ENCODE assay signal across 16 cellular contexts in the genomic region with DNA sequence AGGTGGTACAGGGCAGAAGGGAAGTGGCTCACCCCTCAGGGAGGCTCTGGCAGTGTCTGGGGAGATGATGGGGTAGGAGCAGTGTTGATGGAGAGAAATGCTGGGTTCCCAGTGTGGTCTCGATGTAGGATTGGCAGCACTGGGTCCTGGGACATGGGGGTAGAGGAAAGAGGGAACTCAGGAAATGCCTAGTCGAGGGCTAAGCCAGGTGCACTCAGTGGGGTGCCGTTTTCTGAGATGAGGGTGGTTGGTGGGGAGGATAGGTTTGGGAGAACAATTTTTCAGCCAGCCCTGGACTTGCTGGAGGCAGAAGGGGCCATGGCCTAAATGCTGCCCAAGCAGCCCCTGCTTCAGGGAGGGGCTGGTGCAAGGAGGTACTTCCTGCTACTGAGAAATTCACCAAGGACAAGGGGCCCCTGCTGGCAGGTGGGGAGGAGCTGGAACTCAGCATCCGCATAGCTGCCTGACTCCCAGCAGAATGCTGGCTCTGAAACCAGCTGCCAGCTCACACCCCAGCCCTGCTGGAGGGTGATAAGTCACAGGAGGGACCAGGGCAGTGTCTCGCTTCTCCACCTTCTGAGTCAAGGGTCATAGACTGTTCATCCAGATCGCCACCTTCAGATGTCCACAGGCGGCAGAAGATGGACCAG. TPM values are rescaled to one million over a fixed set of nuclear protein-coding genes. Genes with fewer than 3 reads are reported as not detected.
DNase-seq lines count a peak whose midpoint lies in the region; ATAC-seq and TF ChIP-seq lines count a peak whose summit lies in the region.
"Had no signal": no experiment of that assay in that cellular context is flagged by ENCODE, and none has a peak within 500 bp of the region (broad histone marks: within the 10 kb centered on the region; RNA-seq: fewer than 3 reads in every experiment).

No MANE protein-coding gene starts in this region.

- intact Hi-C loops in uterus (cut with DNase I; ENCODE audit: low total_unique reads): no loop called here

- no peaks in the 10 kb centered on the region for H3K9me3 Mint-ChIP-seq in activated naive CD4-positive, alpha-beta T cell treated with anti-CD3 and anti-CD28 coated beads, Interleukin-2, amount 50 U/mL, for 24 hours
- no peaks in the 10 kb centered on the region for H3K9me3 Mint-ChIP-seq in activated T-helper 17 cell treated with anti-CD3 and anti-CD28 coated beads, Interleukin-2, amount 50 U/mL, for 72 hours
- H3K9me3 Mint-ChIP-seq in stimulated activated memory B cell treated with anti-CD40 and anti-IgM and Interleukin-4, amounts not matched to agents 10 μg/mL and 1 μg/mL and 100 μg/mL, for 72 hours: no peaks in the 10 kb centered on the region
- H3K9me3 Mint-ChIP-seq: stimulated activated naive CD8-positive, alpha-beta T cell treated with anti-CD3 and anti-CD28 coated beads, Interleukin-15, Interleukin-2, amounts not matched to agents 100 ng/mL and 50 ng/mL, for 24 hours had no signal

- ATAC-seq in activated T-helper 17 cell treated with anti-CD3 and anti-CD28 coated beads, Interleukin-2, amount 50 U/mL, for 72 hours (replicated peaks): no peak
- peak; percentile 27 for ATAC-seq in stimulated activated memory B cell treated with anti-CD40 and anti-IgM and Interleukin-4, amounts not matched to agents 10 μg/mL and 1 μg/mL and 100 μg/mL, for 72 hours
- ATAC-seq: left lung had no signal

- no peak overlapping the region for H3K4me3 ChIP-seq in uterus
- H3K4me3 ChIP-seq: left lung, prostate gland, spleen, vagina had no signal

- H3K27ac ChIP-seq in uterus: no peak overlapping the region
- H3K27ac ChIP-seq: left lung, prostate gland, spleen, vagina had no signal

- TF ChIP-seq CTCF in uterus (IDR thresholded peaks at IDR 0.05): no peak

- no peak for TF ChIP-seq POLR2A in uterus (IDR thresholded peaks at IDR 0.05)

- H3K4me1 Mint-ChIP-seq in activated naive CD4-positive, alpha-beta T cell treated with anti-CD3 and anti-CD28 coated beads, Interleukin-2, amount 50 U/mL, for 24 hours: peaks cover 4% of the 10 kb centered on the region
- H3K4me1 Mint-ChIP-seq in activated T-helper 17 cell treated with anti-CD3 and anti-CD28 coated beads, Interleukin-2, amount 50 U/mL, for 72 hours: peaks cover 4% of the 10 kb centered on the region
- H3K4me1 Mint-ChIP-seq in stimulated activated memory B cell treated with anti-CD40 and anti-IgM and Interleukin-4, amounts not matched to agents 10 μg/mL and 1 μg/mL and 100 μg/mL, for 72 hours: peaks cover 5% of the 10 kb centered on the region

- no peak overlapping the region for H3K4me3 Mint-ChIP-seq in activated naive CD4-positive, alpha-beta T cell treated with anti-CD3 and anti-CD28 coated beads, Interleukin-2, amount 50 U/mL, for 24 hours
- no peak overlapping the region for H3K4me3 Mint-ChIP-seq in activated T-helper 17 cell treated with anti-CD3 and anti-CD28 coated beads, Interleukin-2, amount 50 U/mL, for 72 hours
- H3K4me3 Mint-ChIP-seq in stimulated activated memory B cell treated with anti-CD40 and anti-IgM and Interleukin-4, amounts not matched to agents 10 μg/mL and 1 μg/mL and 100 μg/mL, for 72 hours: no peak overlapping the region
- H3K4me3 Mint-ChIP-seq: activated naive CD8-positive, alpha-beta T cell; stimulated activated naive CD8-positive, alpha-beta T cell treated with anti-CD3 and anti-CD28 coated beads, Interleukin-15, Interleukin-2, amounts not matched to agents 100 ng/mL and 50 ng/mL, for 24 hours had no signal

- H3K27me3 Mint-ChIP-seq in activated naive CD4-positive, alpha-beta T cell treated with anti-CD3 and anti-CD28 coated beads, Interleukin-2, amount 50 U/mL, for 24 hours: no peaks in the 10 kb centered on the region
- H3K27me3 Mint-ChIP-seq in activated T-helper 17 cell treated with anti-CD3 and anti-CD28 coated beads, Interleukin-2, amount 50 U/mL, for 72 hours: no peaks in the 10 kb centered on the region
- H3K27me3 Mint-ChIP-seq in stimulated activated memory B cell treated with anti-CD40 and anti-IgM and Interleukin-4, amounts not matched to agents 10 μg/mL and 1 μg/mL and 100 μg/mL, for 72 hours: no peaks in the 10 kb centered on the region
- H3K27me3 Mint-ChIP-seq: activated naive CD8-positive, alpha-beta T cell; stimulated activated naive CD8-positive, alpha-beta T cell treated with anti-CD3 and anti-CD28 coated beads, Interleukin-15, Interleukin-2, amounts not matched to agents 100 ng/mL and 50 ng/mL, for 24 hours had no signal

- no peaks in the 10 kb centered on the region for H3K27me3 ChIP-seq in uterus
- H3K27me3 ChIP-seq: left lung, spleen, vagina had no signal

- H3K4me1 ChIP-seq in uterus: no peaks in the 10 kb centered on the region
- H3K4me1 ChIP-seq: prostate gland had no signal

- no peaks in the 10 kb centered on the region for H3K36me3 ChIP-seq in uterus
- H3K36me3 ChIP-seq: prostate gland, vagina had no signal

- H3K27ac Mint-ChIP-seq in activated naive CD4-positive, alpha-beta T cell treated with anti-CD3 and anti-CD28 coated beads, Interleukin-2, amount 50 U/mL, for 24 hours: peak overlapping the region; percentile 37
- peak overlapping the region; percentile 1 for H3K27ac Mint-ChIP-seq in activated T-helper 17 cell treated with anti-CD3 and anti-CD28 coated beads, Interleukin-2, amount 50 U/mL, for 72 hours
- no peak overlapping the region for H3K27ac Mint-ChIP-seq in stimulated activated memory B cell treated with anti-CD40 and anti-IgM and Interleukin-4, amounts not matched to agents 10 μg/mL and 1 μg/mL and 100 μg/mL, for 72 hours
- H3K27ac Mint-ChIP-seq: activated naive CD8-positive, alpha-beta T cell; stimulated activated naive CD8-positive, alpha-beta T cell treated with anti-CD3 and anti-CD28 coated beads, Interleukin-15, Interleukin-2, amounts not matched to agents 100 ng/mL and 50 ng/mL, for 24 hours had no signal

- DNase-seq in activated naive CD4-positive, alpha-beta T cell treated with anti-CD3 and anti-CD28 coated beads, Interleukin-2, amount 50 U/mL, for 16 hours: no peak
- no peak for DNase-seq in NCI-H1930 (lab: John Stamatoyannopoulos, UW)
- no peak for DNase-seq in uterus
- DNase-seq: AML-193, left lung, NCI-H2029 treated with DMSO at 0.1 percent for 48 hours, NCI-H82, spleen, SW 1271 had no signal

- H3K9me3 ChIP-seq in uterus: no peaks in the 10 kb centered on the region
- H3K9me3 ChIP-seq: left lung, prostate gland, spleen, vagina had no signal

- H3K36me3 Mint-ChIP-seq in activated naive CD4-positive, alpha-beta T cell treated with anti-CD3 and anti-CD28 coated beads, Interleukin-2, amount 50 U/mL, for 24 hours: no peaks in the 10 kb centered on the region
- no peaks in the 10 kb centered on the region for H3K36me3 Mint-ChIP-seq in activated T-helper 17 cell treated with anti-CD3 and anti-CD28 coated beads, Interleukin-2, amount 50 U/mL, for 72 hours (ENCODE audit: low read depth)
- H3K36me3 Mint-ChIP-seq in stimulated activated memory B cell treated with anti-CD40 and anti-IgM and Interleukin-4, amounts not matched to agents 10 μg/mL and 1 μg/mL and 100 μg/mL, for 72 hours: peaks cover 15% of the 10 kb centered on the region

RNA-seq across cellular contexts. Expression of gene CCDC157, which starts 6.0 kb away (rescaled TPM):
- 1 to 10 TPM in 1 of 2 donors, under 1 TPM in 1; 0.50 to 2.5 TPM for total RNA-seq in activated T-helper 17 cell treated with anti-CD3 and anti-CD28 coated beads, Interleukin-2, amount 50 U/mL, for 72 hours
- total RNA-seq in uterus: 1 to 10 TPM in 3 of 4 donors, not detected in 1; 2.9 to 6.8 (median 4.6) TPM

RNA-seq across cellular contexts. Expression of gene SF3A1, which starts 6.1 kb away (rescaled TPM):
- total RNA-seq in activated T-helper 17 cell treated with anti-CD3 and anti-CD28 coated beads, Interleukin-2, amount 50 U/mL, for 72 hours: 100 to 1,000 TPM; 275 to 294 TPM
- total RNA-seq in uterus: 100 to 1,000 TPM in 1 of 4 donors, 10 to 100 TPM in 3; 19.5 to 185 (median 40.2) TPM

RNA-seq across cellular contexts. Expression of gene RNF215, which starts 24.5 kb away (rescaled TPM):
- 10 to 100 TPM; 10.7 to 18.4 TPM for total RNA-seq in activated T-helper 17 cell treated with anti-CD3 and anti-CD28 coated beads, Interleukin-2, amount 50 U/mL, for 72 hours
- 10 to 100 TPM in 3 of 4 donors, 1 to 10 TPM in 1; 8.2 to 25.9 (median 18.9) TPM for total RNA-seq in uterus

RNA-seq across cellular contexts. Expression of gene SEC14L2, which starts 34.1 kb away (rescaled TPM):
- 10 to 100 TPM; 11.3 to 52.8 TPM for total RNA-seq in activated T-helper 17 cell treated with anti-CD3 and anti-CD28 coated beads, Interleukin-2, amount 50 U/mL, for 72 hours
- 10 to 100 TPM in 2 of 4 donors, 1 to 10 TPM in 1, not detected in 1; 7.8 to 45.9 (median 23.1) TPM for total RNA-seq in uterus

RNA-seq across cellular contexts. Expression of gene TBC1D10A, which starts 36.0 kb away (rescaled TPM):
- total RNA-seq in activated T-helper 17 cell treated with anti-CD3 and anti-CD28 coated beads, Interleukin-2, amount 50 U/mL, for 72 hours: 10 to 100 TPM; 26.9 to 41.2 TPM
- total RNA-seq in uterus: 10 to 100 TPM in 2 of 4 donors, 1 to 10 TPM in 2; 2.8 to 33.6 (median 10.0) TPM
